ENCODE assay signal across 1 cellular context in genomic region chr12:66130267-66131066, GRCh38.
TF ChIP-seq lines count a peak whose summit lies in the region.

Gene LLPH (minus strand): TSS chr12:66130750. CDS start chr12:66129106, 1,644 bp downstream.

TF ChIP-seq in HepG2, 621 proteins besides CTCF, POLR2A, EP300 and RAD21 (continued from another document and continues in another):
- TF ChIP-seq ZHX2 (IDR thresholded peaks at IDR 0.05; ENCODE audit: low read depth) (peak; percentile 56; the same call in 1 of the 2 replicates), ZHX2 (CRISPR knock-in tag; IDR thresholded peaks at IDR 0.05; ENCODE audit: borderline replicate concordance) (no peak), ZBTB2 (CRISPR knock-in tag; IDR thresholded peaks at IDR 0.05; ENCODE audit: low read depth) (no peak), ZNF674 (CRISPR knock-in tag; IDR thresholded peaks at IDR 0.05; ENCODE audit: low read depth) (no peak), TFE3 (CRISPR knock-in tag; IDR thresholded peaks at IDR 0.05) (no peak), ISL2 (CRISPR knock-in tag; IDR thresholded peaks at IDR 0.05) (no peak; the same call in 1 of the 2 replicates), FOXC1 (CRISPR knock-in tag; IDR thresholded peaks at IDR 0.05; ENCODE audit: borderline replicate concordance) (no peak), ZNF530 (CRISPR knock-in tag; IDR thresholded peaks at IDR 0.05; ENCODE audit: low read depth) (no peak), ZNF34 (CRISPR knock-in tag; IDR thresholded peaks at IDR 0.05; ENCODE audit: borderline replicate concordance) (0 out of 2 replicates have a peak, but pooled peaks have one; percentile 35), STAT5B (CRISPR knock-in tag; IDR thresholded peaks at IDR 0.05) (no peak), MXD4 (CRISPR knock-in tag; IDR thresholded peaks at IDR 0.05) (peak; percentile 90), ZC3H13 (CRISPR knock-in tag; IDR thresholded peaks at IDR 0.05) (no peak; the same call in 1 of the 2 replicates), TEAD3 (CRISPR knock-in tag; optimal IDR thresholded peaks at IDR 0.05; ENCODE audit: borderline replicate concordance) (no peak), ZBED4 (CRISPR knock-in tag; IDR thresholded peaks at IDR 0.05; ENCODE audit: borderline replicate concordance) (peak; percentile 49; the same call in 1 of the 2 replicates), TAF15 (IDR thresholded peaks at IDR 0.05; ENCODE audit: low read depth, low read length, poor library complexity, severe bottlenecking) (no peak), ZBTB14 (CRISPR knock-in tag; IDR thresholded peaks at IDR 0.05) (no peak), SOX6 (IDR thresholded peaks at IDR 0.05) (no peak), SOX6 (CRISPR knock-in tag; IDR thresholded peaks at IDR 0.05) (peak; percentile 58; the same call in 1 of the 2 replicates), KLF16 (CRISPR knock-in tag; IDR thresholded peaks at IDR 0.05) (peak in 1 of 2 experiments; percentile 79; a peak in 1 of 4 replicates), ZNF747 (CRISPR knock-in tag; IDR thresholded peaks at IDR 0.05; ENCODE audit: borderline replicate concordance) (no peak; the same call in 1 of the 2 replicates), ZZZ3 (CRISPR knock-in tag; IDR thresholded peaks at IDR 0.05; ENCODE audit: borderline replicate concordance) (no peak; the same call in 1 of the 2 replicates), TBX2 (CRISPR knock-in tag; IDR thresholded peaks at IDR 0.05; ENCODE audit: borderline replicate concordance) (peak; percentile 81), MIXL1 (CRISPR knock-in tag; IDR thresholded peaks at IDR 0.05) (peak; percentile 23; the same call in 1 of the 2 replicates), PHF20 (CRISPR knock-in tag; IDR thresholded peaks at IDR 0.05) (peak; percentile 98), GABPA (IDR thresholded peaks at IDR 0.05; ENCODE audit: low read depth, low read length) (peak; percentile 94), GABPA (CRISPR knock-in tag; IDR thresholded peaks at IDR 0.05; ENCODE audit: low read depth) (peak; percentile 99), ZNF83 (CRISPR knock-in tag; IDR thresholded peaks at IDR 0.05; ENCODE audit: borderline replicate concordance) (no peak), TCF12 (IDR thresholded peaks at IDR 0.05) (no peak), TCF12 (CRISPR knock-in tag; IDR thresholded peaks at IDR 0.05) (no peak), ZNF235 (CRISPR knock-in tag; IDR thresholded peaks at IDR 0.05; ENCODE audit: borderline replicate concordance) (no peak), ZNF225 (CRISPR knock-in tag; IDR thresholded peaks at IDR 0.05) (no peak), POLR2G (IDR thresholded peaks at IDR 0.05; ENCODE audit: low read depth, low read length) (peak; percentile 94), ZBTB8A (CRISPR knock-in tag; IDR thresholded peaks at IDR 0.05; ENCODE audit: borderline replicate concordance, low read depth) (no peak), RFXAP (CRISPR knock-in tag; IDR thresholded peaks at IDR 0.05; ENCODE audit: borderline replicate concordance) (0 out of 2 replicates have a peak, but pooled peaks have one; percentile 51), SMAD1 (CRISPR knock-in tag; IDR thresholded peaks at IDR 0.05; ENCODE audit: borderline replicate concordance, low read depth) (no peak), MXI1 (IDR thresholded peaks at IDR 0.05; ENCODE audit: borderline replicate concordance, low read depth, low read length) (peak; percentile 83; the same call in 1 of the 3 replicates), ZNF3 (CRISPR knock-in tag; IDR thresholded peaks at IDR 0.05) (no peak), AHDC1 (CRISPR knock-in tag; IDR thresholded peaks at IDR 0.05; ENCODE audit: borderline replicate concordance) (no peak; the same call in 1 of the 2 replicates), CBFB (CRISPR knock-in tag; IDR thresholded peaks at IDR 0.05) (no peak)
